Comparison of ENCODE assay signal across 1 cellular context in the genomic region with DNA sequence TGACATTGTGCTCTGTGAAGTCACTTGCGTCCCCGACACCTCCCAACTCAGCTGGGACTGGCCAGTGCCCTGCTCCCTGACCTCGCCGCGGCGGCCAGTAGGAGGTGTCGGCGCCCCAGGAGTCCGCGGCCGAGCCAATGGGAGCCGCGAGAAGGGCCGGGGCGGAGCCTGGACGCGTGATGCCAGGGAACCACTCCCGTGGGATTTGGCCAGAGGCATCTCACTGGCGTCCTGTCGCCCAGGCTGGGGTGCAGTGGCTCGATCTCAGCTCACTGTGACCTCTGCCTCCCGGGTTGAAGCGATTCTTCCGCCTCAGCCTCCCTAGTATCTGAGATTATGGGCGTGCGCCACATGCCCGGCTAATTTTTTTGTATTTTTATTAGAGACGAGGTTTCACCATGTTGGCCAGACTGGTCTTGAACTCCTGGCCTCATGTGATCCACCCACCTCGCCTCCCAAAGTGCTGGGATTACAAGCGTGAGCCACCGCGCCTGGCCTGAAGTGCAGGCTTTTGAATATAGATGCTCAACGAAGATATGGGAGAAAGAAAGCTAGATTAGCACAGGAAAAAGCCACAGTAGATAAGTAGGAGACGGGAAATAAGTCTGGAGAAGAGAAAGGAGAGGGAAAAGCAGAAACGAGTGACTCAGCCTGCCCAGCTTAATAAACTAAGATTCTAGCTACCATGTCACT.
TF ChIP-seq lines count a peak whose summit lies in the region.

No MANE protein-coding gene starts in this region.

TF ChIP-seq in SK-N-SH, 30 proteins besides CTCF, POLR2A, EP300 and RAD21 (continued from another document):
- TF ChIP-seq CHD2 (IDR thresholded peaks at IDR 0.05; ENCODE audit: low read length, partially characterized antibody) (peak; percentile 82), MXI1 (IDR thresholded peaks at IDR 0.05; ENCODE audit: low read depth, low read length) (peak; percentile 56; the same call in 1 of the 2 replicates), JUND (IDR thresholded peaks at IDR 0.05) (no peak), MAX (IDR thresholded peaks at IDR 0.05; ENCODE audit: low read depth) (peak; percentile 27; the same call in 1 of the 2 replicates), TEAD4 (IDR thresholded peaks at IDR 0.05; ENCODE audit: borderline replicate concordance, insufficient read depth) (no peak), IRF3 (IDR thresholded peaks at IDR 0.05; ENCODE audit: low read depth, low read length) (0 out of 2 replicates have a peak, but pooled peaks have one; percentile 17), MEF2A (IDR thresholded peaks at IDR 0.05; ENCODE audit: borderline replicate concordance, low read depth) (no peak), SIN3A (IDR thresholded peaks at IDR 0.05; ENCODE audit: borderline replicate concordance, low read depth, low read length) (no peak), SMC3 (IDR thresholded peaks at IDR 0.05; ENCODE audit: low read depth, low read length) (no peak), TCF12 (IDR thresholded peaks at IDR 0.05) (no peak), GATA2 (CRISPR knock-in tag; IDR thresholded peaks at IDR 0.05) (no peak), RFX5 (IDR thresholded peaks at IDR 0.05; ENCODE audit: low read length) (peak; percentile 35; the same call in 1 of the 2 replicates), GABPA (IDR thresholded peaks at IDR 0.05; ENCODE audit: low read depth) (no peak)
- TF ChIP-seq, protein P1, sequence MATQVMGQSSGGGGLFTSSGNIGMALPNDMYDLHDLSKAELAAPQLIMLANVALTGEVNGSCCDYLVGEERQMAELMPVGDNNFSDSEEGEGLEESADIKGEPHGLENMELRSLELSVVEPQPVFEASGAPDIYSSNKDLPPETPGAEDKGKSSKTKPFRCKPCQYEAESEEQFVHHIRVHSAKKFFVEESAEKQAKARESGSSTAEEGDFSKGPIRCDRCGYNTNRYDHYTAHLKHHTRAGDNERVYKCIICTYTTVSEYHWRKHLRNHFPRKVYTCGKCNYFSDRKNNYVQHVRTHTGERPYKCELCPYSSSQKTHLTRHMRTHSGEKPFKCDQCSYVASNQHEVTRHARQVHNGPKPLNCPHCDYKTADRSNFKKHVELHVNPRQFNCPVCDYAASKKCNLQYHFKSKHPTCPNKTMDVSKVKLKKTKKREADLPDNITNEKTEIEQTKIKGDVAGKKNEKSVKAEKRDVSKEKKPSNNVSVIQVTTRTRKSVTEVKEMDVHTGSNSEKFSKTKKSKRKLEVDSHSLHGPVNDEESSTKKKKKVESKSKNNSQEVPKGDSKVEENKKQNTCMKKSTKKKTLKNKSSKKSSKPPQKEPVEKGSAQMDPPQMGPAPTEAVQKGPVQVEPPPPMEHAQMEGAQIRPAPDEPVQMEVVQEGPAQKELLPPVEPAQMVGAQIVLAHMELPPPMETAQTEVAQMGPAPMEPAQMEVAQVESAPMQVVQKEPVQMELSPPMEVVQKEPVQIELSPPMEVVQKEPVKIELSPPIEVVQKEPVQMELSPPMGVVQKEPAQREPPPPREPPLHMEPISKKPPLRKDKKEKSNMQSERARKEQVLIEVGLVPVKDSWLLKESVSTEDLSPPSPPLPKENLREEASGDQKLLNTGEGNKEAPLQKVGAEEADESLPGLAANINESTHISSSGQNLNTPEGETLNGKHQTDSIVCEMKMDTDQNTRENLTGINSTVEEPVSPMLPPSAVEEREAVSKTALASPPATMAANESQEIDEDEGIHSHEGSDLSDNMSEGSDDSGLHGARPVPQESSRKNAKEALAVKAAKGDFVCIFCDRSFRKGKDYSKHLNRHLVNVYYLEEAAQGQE (IDR thresholded peaks at IDR 0.05; ENCODE audit: low read depth, low read length): no peak
- TF ChIP-seq, protein P2, sequence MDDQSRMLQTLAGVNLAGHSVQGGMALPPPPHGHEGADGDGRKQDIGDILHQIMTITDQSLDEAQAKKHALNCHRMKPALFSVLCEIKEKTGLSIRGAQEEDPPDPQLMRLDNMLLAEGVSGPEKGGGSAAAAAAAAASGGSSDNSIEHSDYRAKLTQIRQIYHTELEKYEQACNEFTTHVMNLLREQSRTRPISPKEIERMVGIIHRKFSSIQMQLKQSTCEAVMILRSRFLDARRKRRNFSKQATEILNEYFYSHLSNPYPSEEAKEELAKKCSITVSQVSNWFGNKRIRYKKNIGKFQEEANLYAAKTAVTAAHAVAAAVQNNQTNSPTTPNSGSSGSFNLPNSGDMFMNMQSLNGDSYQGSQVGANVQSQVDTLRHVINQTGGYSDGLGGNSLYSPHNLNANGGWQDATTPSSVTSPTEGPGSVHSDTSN (IDR thresholded peaks at IDR 0.05): no peak
